ENCODE assay signal across 9 cellular contexts in the genomic region with DNA sequence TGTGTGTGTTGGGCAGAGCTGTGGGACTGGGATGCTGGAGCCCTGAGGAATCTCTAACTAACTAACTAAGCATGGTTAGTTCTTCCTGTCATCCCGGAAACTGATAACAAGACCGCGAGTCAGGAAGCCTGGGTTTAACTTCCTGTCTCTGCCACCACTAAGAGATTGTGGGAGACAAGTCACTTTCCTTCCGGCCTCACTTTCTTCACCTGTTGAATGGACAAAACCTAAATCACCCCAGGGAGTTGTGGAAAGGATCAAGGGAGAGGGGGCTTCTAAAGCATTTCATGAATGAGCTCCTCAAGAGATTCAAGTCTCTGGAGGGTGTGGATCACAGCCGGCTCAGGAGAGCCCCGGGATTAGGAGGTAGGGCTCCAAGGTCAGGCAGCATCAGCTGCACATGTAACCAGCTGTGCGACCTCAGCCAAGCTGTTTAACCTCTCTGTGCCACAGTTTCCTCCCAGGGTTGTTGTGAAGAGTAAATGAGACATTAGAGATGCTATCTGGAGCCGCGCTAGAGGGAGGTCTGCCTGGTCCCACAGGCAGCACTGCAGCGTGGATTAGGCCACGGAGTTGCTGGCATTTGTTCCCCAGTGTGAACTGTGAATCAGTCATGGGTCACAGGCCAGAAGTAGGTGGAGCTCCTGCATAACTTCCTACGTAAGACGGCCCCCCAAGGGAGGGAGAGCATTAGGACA.
A peak's percentile ranks its signal among the peaks of the same experiment; 100 is the strongest.
DNase-seq lines count a peak whose midpoint lies in the region; ATAC-seq and TF ChIP-seq lines count a peak whose summit lies in the region.
"Had no signal": no experiment of that assay in that cellular context is flagged by ENCODE, and none has a peak within 500 bp of the region (broad histone marks: within the 10 kb centered on the region; RNA-seq: fewer than 3 reads in every experiment).

No MANE protein-coding gene starts in this region.

- POLR2A ChIA-PET in RWPE1 (lab: Yijun Ruan, JAX; ENCODE audit: low non-redundant PET) = interaction anchor here (0.5 kb wide), 1 partner anchor 121 kb away, joined by 3 read pairs; no protein-coding TSS in a partner anchor

- H3F3A ChIP-seq in MM.1S (ENCODE audit: insufficient read depth, low read length) = no peaks in the 10 kb centered on the region

- peak; percentile 84 for ATAC-seq in DND-41 (ENCODE audit: insufficient read depth, low read depth)
- no peak for ATAC-seq in left lobe of liver

- H3K9me3 Mint-ChIP-seq in activated T-helper 2 cell treated with anti-CD3 and anti-CD28 coated beads, Interferon-gamma antibody, Interleukin-2, Interleukin-4, amounts not matched to agents 10 μg/mL and 5 μg/mL and 100 μg/mL, durations not matched to agents 14 hours and 24 hours and 36 hours = no peaks in the 10 kb centered on the region

- peaks cover 6% of the 10 kb centered on the region for H3K36me3 Mint-ChIP-seq in activated T-helper 2 cell treated with anti-CD3 and anti-CD28 coated beads, Interferon-gamma antibody, Interleukin-2, Interleukin-4, amounts not matched to agents 10 μg/mL and 5 μg/mL and 100 μg/mL, durations not matched to agents 14 hours and 24 hours and 36 hours (ENCODE audit: low read depth)

- peaks cover 17% of the 10 kb centered on the region; the same call in 1 of the 2 replicates for H4K20me1 ChIP-seq in DND-41 (ENCODE audit: insufficient read depth, low read length)
- H4K20me1 ChIP-seq in MM.1S (ENCODE audit: insufficient read depth, low read length) = no peaks in the 10 kb centered on the region

- H3K27ac Mint-ChIP-seq in activated T-helper 2 cell treated with anti-CD3 and anti-CD28 coated beads, Interferon-gamma antibody, Interleukin-2, Interleukin-4, amounts not matched to agents 10 μg/mL and 5 μg/mL and 100 μg/mL, durations not matched to agents 14 hours and 24 hours and 36 hours = peak overlapping the region; percentile 8

- H2AFZ ChIP-seq in DND-41 (ENCODE audit: low read depth, low read length) = no peak overlapping the region
- H2AFZ ChIP-seq in MM.1S (ENCODE audit: low read length) = no peak overlapping the region

- H3K9ac ChIP-seq in DND-41 (ENCODE audit: low read depth, low read length) = no peak overlapping the region
- no peak overlapping the region for H3K9ac ChIP-seq in MM.1S (ENCODE audit: low read length)

- peak overlapping the region; percentile 37; the same call in 1 of the 2 replicates for H3K4me2 ChIP-seq in DND-41 (ENCODE audit: insufficient read depth, low read length)
- H3K4me2 ChIP-seq in MM.1S (ENCODE audit: low read depth, low read length) = peak overlapping the region; percentile 28

- H3K4me1 Mint-ChIP-seq in activated T-helper 2 cell treated with anti-CD3 and anti-CD28 coated beads, Interferon-gamma antibody, Interleukin-2, Interleukin-4, amounts not matched to agents 10 μg/mL and 5 μg/mL and 100 μg/mL, durations not matched to agents 14 hours and 24 hours and 36 hours (ENCODE audit: low read depth) = peaks cover 37% of the 10 kb centered on the region

- H3K4me1 ChIP-seq in DND-41 (ENCODE audit: insufficient read depth, low read length) (peaks cover 44% of the 10 kb centered on the region), MM.1S (ENCODE audit: low read length) (peaks cover 14% of the 10 kb centered on the region)

- peaks cover 71% of the 10 kb centered on the region for H3K27me3 Mint-ChIP-seq in activated T-helper 2 cell treated with anti-CD3 and anti-CD28 coated beads, Interferon-gamma antibody, Interleukin-2, Interleukin-4, amounts not matched to agents 10 μg/mL and 5 μg/mL and 100 μg/mL, durations not matched to agents 14 hours and 24 hours and 36 hours (ENCODE audit: low read depth)

- H3K79me2 ChIP-seq in DND-41 (ENCODE audit: insufficient read depth, low read length) (no peaks in the 10 kb centered on the region), MM.1S (ENCODE audit: low read length) (peaks cover 42% of the 10 kb centered on the region)

- intact Hi-C loops in activated T-helper 2 cell treated with anti-CD3 and anti-CD28 coated beads, Interferon-gamma antibody, Interleukin-2, Interleukin-4, amounts not matched to agents 10 μg/mL and 5 μg/mL and 100 μg/mL, durations not matched to agents 14 hours and 24 hours and 36 hours (cut with micrococcal nuclease) = no loop called here

- H3K4me3 ChIP-seq in DND-41 (ENCODE audit: low read depth in 1 of 2, low read length in 2 of 2) (no peak overlapping the region), MM.1S (ENCODE audit: low read length) (no peak overlapping the region)
- H3K4me3 ChIP-seq: HAP-1 had no signal

- H3K9me3 ChIP-seq in DND-41 (ENCODE audit: insufficient read depth, low read length, severe bottlenecking) = no peaks in the 10 kb centered on the region
- no peaks in the 10 kb centered on the region for H3K9me3 ChIP-seq in MM.1S (replicated peaks; ENCODE audit: insufficient read depth, low read length)
- H3K9me3 ChIP-seq: HAP-1 had no signal

- CTCF ChIA-PET in RWPE1 (lab: Yijun Ruan, JAX) = interaction anchor here (0.7 kb wide), 2 partner anchors 197 to 482 kb away, joined by 3 read pairs; no protein-coding TSS in a partner anchor

- peak overlapping the region; percentile 47; the same call in 1 of the 2 replicates for H3K27ac ChIP-seq in DND-41 (ENCODE audit: low read length)
- no peak overlapping the region for H3K27ac ChIP-seq in MM.1S (ENCODE audit: low read length)
- H3K27ac ChIP-seq in RWPE1 = no peak overlapping the region

- peak overlapping the region; percentile 35 for H3K4me3 Mint-ChIP-seq in activated T-helper 2 cell treated with anti-CD3 and anti-CD28 coated beads, Interferon-gamma antibody, Interleukin-2, Interleukin-4, amounts not matched to agents 10 μg/mL and 5 μg/mL and 100 μg/mL, durations not matched to agents 14 hours and 24 hours and 36 hours (ENCODE audit: low read depth)

- H3K9me2 ChIP-seq in MM.1S (replicated peaks; ENCODE audit: insufficient read depth, low read length) = no peaks in the 10 kb centered on the region

- H3K27me3 ChIP-seq in DND-41 (ENCODE audit: insufficient read depth, low read length, poor library complexity) (peaks cover 5% of the 10 kb centered on the region), MM.1S (replicated peaks; ENCODE audit: insufficient read depth, low read length) (no peaks in the 10 kb centered on the region)

- peak; percentile 87 for DNase-seq in DND-41
- peak; percentile 16 for DNase-seq in MM.1S
- peak; percentile 45 for DNase-seq in activated T-helper 2 cell treated with anti-CD3 and anti-CD28 coated beads, Interferon-gamma antibody, Interleukin-2, Interleukin-4, amounts not matched to agents 10 μg/mL and 5 μg/mL and 100 μg/mL, durations not matched to agents 14 hours and 24 hours and 36 hours (ENCODE audit: low spot score)
- peak; percentile 30 for DNase-seq in left lobe of liver (ENCODE audit: low spot score)
- no peak for DNase-seq in RWPE1 (ENCODE audit: low spot score)
- no peak for DNase-seq in HUDEP-2 (lab: John Stamatoyannopoulos, UW; ENCODE audit: unreplicated experiment in 76 of 76)
- DNase-seq in DMS 273 (lab: John Stamatoyannopoulos, UW; ENCODE audit: unreplicated experiment) = no peak
- no peak for DNase-seq in cerebellum (ENCODE audit: low spot score)

- no peak for TF ChIP-seq CTCF in DND-41 (IDR thresholded peaks at IDR 0.05; ENCODE audit: borderline replicate concordance, extremely low read depth, low read length, poor library complexity, severe bottlenecking)
- no peak for TF ChIP-seq CTCF in MM.1S (IDR thresholded peaks at IDR 0.05; ENCODE audit: low read length)
- no peak for TF ChIP-seq CTCF in RWPE1 (conservative IDR thresholded peaks at IDR 0.05; ENCODE audit: low read depth)

- H3K36me3 ChIP-seq in DND-41 (ENCODE audit: insufficient read depth, low read length) (no peaks in the 10 kb centered on the region), MM.1S (replicated peaks; ENCODE audit: insufficient read depth, low read length) (no peaks in the 10 kb centered on the region)
- H3K36me3 ChIP-seq: HAP-1 had no signal

Comparison
In these comparisons a context has a peak if more than half of its experiments do, and no peak if none do; other contexts are left out.
1. DNase-seq: peak in DND-41 (single experiment), MM.1S (single experiment), activated T-helper 2 cell treated with anti-CD3 and anti-CD28 coated beads, Interferon-gamma antibody, Interleukin-2, Interleukin-4, amounts not matched to agents 10 μg/mL and 5 μg/mL and 100 μg/mL, durations not matched to agents 14 hours and 24 hours and 36 hours (single experiment) and left lobe of liver (single experiment); none in RWPE1 (single experiment), HUDEP-2 (0 of 76), DMS 273 (single experiment) and cerebellum (single experiment).